In the genomic region with DNA sequence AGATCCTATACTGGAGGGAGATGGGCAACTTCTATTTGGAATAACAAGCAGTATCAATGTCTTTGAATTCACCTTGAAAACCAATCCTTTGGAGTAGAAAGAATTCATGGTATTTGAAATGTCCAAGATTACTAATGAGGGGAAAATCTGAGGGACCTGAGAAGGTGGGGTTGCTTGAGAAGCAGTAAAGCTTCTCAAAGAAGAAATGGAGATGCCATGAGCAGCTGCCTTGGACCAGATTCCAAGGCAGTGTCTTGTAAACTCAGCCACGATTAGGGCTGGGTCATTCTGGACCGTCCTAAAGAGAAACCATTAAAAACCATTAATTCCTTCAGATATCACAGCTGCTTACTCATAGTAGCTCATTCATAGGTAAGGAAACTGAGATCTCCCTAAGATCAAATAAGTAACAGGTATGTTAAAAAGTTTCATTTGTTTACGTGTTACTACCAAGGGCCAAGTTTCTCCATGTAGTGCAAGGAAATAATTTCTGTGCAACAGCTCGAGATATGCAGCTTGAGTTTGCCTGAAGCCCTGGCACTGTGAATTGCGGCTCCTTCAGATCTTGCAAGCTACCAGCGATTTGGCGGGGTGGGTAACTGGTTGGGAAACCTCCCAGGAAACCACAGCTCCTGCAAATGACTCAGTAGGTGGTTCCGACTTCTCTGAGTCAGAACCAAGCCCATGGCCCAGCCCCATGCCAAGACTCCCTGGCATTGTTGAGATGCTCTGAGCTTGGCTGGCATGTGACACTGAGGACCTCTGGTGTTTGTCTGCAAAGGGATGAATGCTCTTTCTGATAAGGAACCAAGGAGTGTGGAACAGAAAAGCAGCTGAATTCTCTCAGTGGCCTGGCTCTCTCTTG, we compare ENCODE assay signal across 7 cellular contexts.
A peak's percentile ranks its signal among the peaks of the same experiment; 100 is the strongest.
DNase-seq lines count a peak whose midpoint lies in the region; ATAC-seq and TF ChIP-seq lines count a peak whose summit lies in the region.

No MANE protein-coding gene starts in this region.

- in situ Hi-C loops in HAP-1 (cut with MboI; ENCODE audit: low sequenced_read_pairs), result no loop called here

- peaks cover 9% of the 10 kb centered on the region for H3K9me3 ChIP-seq in HAP-1

- no peak overlapping the region for H3K27ac ChIP-seq in coronary artery

- no peaks in the 10 kb centered on the region for H3K36me3 ChIP-seq in HAP-1 (replicated peaks)

- peak; percentile 20; the same call in 1 of the 2 replicates for TF ChIP-seq RAD21 in Ishikawa (IDR thresholded peaks at IDR 0.05; ENCODE audit: low read depth)

- no peak for TF ChIP-seq EP300 in Ishikawa (IDR thresholded peaks at IDR 0.05; ENCODE audit: borderline replicate concordance)

- DNase-seq in activated CD8-positive, alpha-beta memory T cell treated with anti-CD3 and anti-CD28 coated beads for 24 hours, result peak; percentile 61
- DNase-seq in fibroblast of mammary gland (ENCODE audit: low read depth), result peak; percentile 72
- DNase-seq in stimulated activated CD4-positive, alpha-beta T cell treated with anti-CD3 and anti-CD28 coated beads, Interleukin-2, amount 100 ng/mL, for 24 hours, result peak; percentile 65 to 70
- DNase-seq in HAP-1 (ENCODE audit: low spot score in 2 of 2), result no peak
- DNase-seq in coronary artery (ENCODE audit: low spot score), result no peak

- H3K4me1 ChIP-seq in HAP-1, result 0 out of 2 replicates have a peak, but pooled peaks cover 5% of the 10 kb centered on the region

- H3K27me3 ChIP-seq in HAP-1 (ENCODE audit: low read depth), result no peaks in the 10 kb centered on the region

- no peak for TF ChIP-seq CTCF in fibroblast of mammary gland (conservative IDR thresholded peaks at IDR 0.05; ENCODE audit: control insufficient read depth, insufficient read depth, low read depth, low read length)
- no peak for TF ChIP-seq CTCF in coronary artery (IDR thresholded peaks at IDR 0.05)

- no peak for ATAC-seq in HG02588 (IDR thresholded peaks at IDR 0.05; ENCODE audit: unreplicated experiment)

- no peak overlapping the region for H3K4me3 ChIP-seq in fibroblast of mammary gland (ENCODE audit: control insufficient read depth, low read depth, low read length)
- no peak overlapping the region for H3K4me3 ChIP-seq in HAP-1
- no peak overlapping the region for H3K4me3 ChIP-seq in coronary artery

TF ChIP-seq in Ishikawa, 13 proteins besides CTCF, POLR2A, EP300 and RAD21:
- TF ChIP-seq, protein P1, sequence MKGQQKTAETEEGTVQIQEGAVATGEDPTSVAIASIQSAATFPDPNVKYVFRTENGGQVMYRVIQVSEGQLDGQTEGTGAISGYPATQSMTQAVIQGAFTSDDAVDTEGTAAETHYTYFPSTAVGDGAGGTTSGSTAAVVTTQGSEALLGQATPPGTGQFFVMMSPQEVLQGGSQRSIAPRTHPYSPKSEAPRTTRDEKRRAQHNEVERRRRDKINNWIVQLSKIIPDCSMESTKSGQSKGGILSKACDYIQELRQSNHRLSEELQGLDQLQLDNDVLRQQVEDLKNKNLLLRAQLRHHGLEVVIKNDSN (IDR thresholded peaks at IDR 0.05), result no peak
- TF ChIP-seq YY1 (IDR thresholded peaks at IDR 0.05; ENCODE audit: low read depth) (no peak), NFIC (IDR thresholded peaks at IDR 0.05) (no peak), FOXM1 (IDR thresholded peaks at IDR 0.05; ENCODE audit: borderline replicate concordance, low read depth) (no peak), TAF1 (IDR thresholded peaks at IDR 0.05; ENCODE audit: low read depth) (no peak), EGR1 (IDR thresholded peaks at IDR 0.05) (no peak), TEAD4 (IDR thresholded peaks at IDR 0.05) (no peak), CREB1 (IDR thresholded peaks at IDR 0.05; ENCODE audit: low read depth) (no peak), ZBTB7A (IDR thresholded peaks at IDR 0.05; ENCODE audit: low read depth) (no peak), TCF12 (IDR thresholded peaks at IDR 0.05; ENCODE audit: low read depth) (no peak), CEBPB (IDR thresholded peaks at IDR 0.05) (no peak)
- TF ChIP-seq, protein P2, sequence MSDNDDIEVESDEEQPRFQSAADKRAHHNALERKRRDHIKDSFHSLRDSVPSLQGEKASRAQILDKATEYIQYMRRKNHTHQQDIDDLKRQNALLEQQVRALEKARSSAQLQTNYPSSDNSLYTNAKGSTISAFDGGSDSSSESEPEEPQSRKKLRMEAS (IDR thresholded peaks at IDR 0.05), result no peak
- TF ChIP-seq, protein P3, sequence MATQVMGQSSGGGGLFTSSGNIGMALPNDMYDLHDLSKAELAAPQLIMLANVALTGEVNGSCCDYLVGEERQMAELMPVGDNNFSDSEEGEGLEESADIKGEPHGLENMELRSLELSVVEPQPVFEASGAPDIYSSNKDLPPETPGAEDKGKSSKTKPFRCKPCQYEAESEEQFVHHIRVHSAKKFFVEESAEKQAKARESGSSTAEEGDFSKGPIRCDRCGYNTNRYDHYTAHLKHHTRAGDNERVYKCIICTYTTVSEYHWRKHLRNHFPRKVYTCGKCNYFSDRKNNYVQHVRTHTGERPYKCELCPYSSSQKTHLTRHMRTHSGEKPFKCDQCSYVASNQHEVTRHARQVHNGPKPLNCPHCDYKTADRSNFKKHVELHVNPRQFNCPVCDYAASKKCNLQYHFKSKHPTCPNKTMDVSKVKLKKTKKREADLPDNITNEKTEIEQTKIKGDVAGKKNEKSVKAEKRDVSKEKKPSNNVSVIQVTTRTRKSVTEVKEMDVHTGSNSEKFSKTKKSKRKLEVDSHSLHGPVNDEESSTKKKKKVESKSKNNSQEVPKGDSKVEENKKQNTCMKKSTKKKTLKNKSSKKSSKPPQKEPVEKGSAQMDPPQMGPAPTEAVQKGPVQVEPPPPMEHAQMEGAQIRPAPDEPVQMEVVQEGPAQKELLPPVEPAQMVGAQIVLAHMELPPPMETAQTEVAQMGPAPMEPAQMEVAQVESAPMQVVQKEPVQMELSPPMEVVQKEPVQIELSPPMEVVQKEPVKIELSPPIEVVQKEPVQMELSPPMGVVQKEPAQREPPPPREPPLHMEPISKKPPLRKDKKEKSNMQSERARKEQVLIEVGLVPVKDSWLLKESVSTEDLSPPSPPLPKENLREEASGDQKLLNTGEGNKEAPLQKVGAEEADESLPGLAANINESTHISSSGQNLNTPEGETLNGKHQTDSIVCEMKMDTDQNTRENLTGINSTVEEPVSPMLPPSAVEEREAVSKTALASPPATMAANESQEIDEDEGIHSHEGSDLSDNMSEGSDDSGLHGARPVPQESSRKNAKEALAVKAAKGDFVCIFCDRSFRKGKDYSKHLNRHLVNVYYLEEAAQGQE (IDR thresholded peaks at IDR 0.05; ENCODE audit: low read depth), result no peak

Comparison
In these comparisons a context has a peak if more than half of its experiments do, and no peak if none do; other contexts are left out.
1. DNase-seq: peak in activated CD8-positive, alpha-beta memory T cell treated with anti-CD3 and anti-CD28 coated beads for 24 hours (single experiment), fibroblast of mammary gland (single experiment) and stimulated activated CD4-positive, alpha-beta T cell treated with anti-CD3 and anti-CD28 coated beads, Interleukin-2, amount 100 ng/mL, for 24 hours (2 of 2); none in HAP-1 (0 of 2) and coronary artery (single experiment).